8 cellular contexts compared by ENCODE assay signal in genomic region chr1:2413495-2414296, GRCh38. TPM values are rescaled to one million over a fixed set of nuclear protein-coding genes. Genes with fewer than 3 reads are reported as not detected.
DNase-seq lines count a peak whose midpoint lies in the region; ATAC-seq and TF ChIP-seq lines count a peak whose summit lies in the region.

No MANE protein-coding gene starts in this region.

- no peaks in the 10 kb centered on the region for H3K9me3 Mint-ChIP-seq in CD8-positive, alpha-beta T cell
- no peaks in the 10 kb centered on the region for H3K9me3 Mint-ChIP-seq in IgD-negative memory B cell

- H3K9me3 ChIP-seq in CD8-positive, alpha-beta T cell (ENCODE audit: low read length): no peaks in the 10 kb centered on the region
- no peaks in the 10 kb centered on the region for H3K9me3 ChIP-seq in subcutaneous abdominal adipose tissue (ENCODE audit: control insufficient read depth in 5 of 5, low read length in 5 of 5)

- H3K27ac Mint-ChIP-seq in CD8-positive, alpha-beta T cell: peak overlapping the region; percentile 93
- peak overlapping the region; percentile 84 to 95 (median 95) for H3K27ac Mint-ChIP-seq in IgD-negative memory B cell

- H3K4me1 ChIP-seq in CD8-positive, alpha-beta T cell (ENCODE audit: insufficient read depth, low read length): peaks cover 53% of the 10 kb centered on the region
- peaks cover 2 to 35% (median 28%) of the 10 kb centered on the region in 5 donors for H3K4me1 ChIP-seq in subcutaneous abdominal adipose tissue (ENCODE audit: control insufficient read depth in 5 of 5, insufficient read depth in 5 of 5, low read length in 5 of 5)

- intact Hi-C loops in CD8-positive, alpha-beta T cell (cut with DNase I, micrococcal nuclease): loop anchor here (1.0 to 10.0 kb wide), 7 partner anchors 110 to 1211 kb away; partner anchors contain the start of genes CALML6 (in 1 of the 2), TMEM52 (in 1 of the 2) and TPRG1L (in 1 of the 2)

- peak overlapping the region; percentile 82 for H3K4me3 Mint-ChIP-seq in CD8-positive, alpha-beta T cell
- peak overlapping the region; percentile 77 to 97 (median 90) for H3K4me3 Mint-ChIP-seq in IgD-negative memory B cell

- no peaks in the 10 kb centered on the region for H3K27me3 ChIP-seq in CD8-positive, alpha-beta T cell (ENCODE audit: insufficient read depth, low read length)
- peaks cover 25 to 35% (median 33%) of the 10 kb centered on the region in 5 donors for H3K27me3 ChIP-seq in subcutaneous abdominal adipose tissue (ENCODE audit: control insufficient read depth in 5 of 5, insufficient read depth in 4 of 5, low read length in 5 of 5)

- H3K27ac ChIP-seq in CD8-positive, alpha-beta T cell (ENCODE audit: low read depth, low read length): peak overlapping the region; percentile 93
- H3K27ac ChIP-seq in subcutaneous abdominal adipose tissue (ENCODE audit: low read depth, low read length): no peak overlapping the region

- no peak for TF ChIP-seq CTCF in CD8-positive, alpha-beta T cell (IDR thresholded peaks at IDR 0.05)

- no peak for ATAC-seq in CD8-positive, alpha-beta T cell

- peaks cover 11% of the 10 kb centered on the region for H3K36me3 Mint-ChIP-seq in CD8-positive, alpha-beta T cell
- no peaks in the 10 kb centered on the region for H3K36me3 Mint-ChIP-seq in IgD-negative memory B cell

- no peaks in the 10 kb centered on the region for H3K27me3 Mint-ChIP-seq in CD8-positive, alpha-beta T cell (ENCODE audit: low read depth)
- H3K27me3 Mint-ChIP-seq in IgD-negative memory B cell: peaks cover 7% of the 10 kb centered on the region

- CTCF ChIA-PET in CD8-positive, alpha-beta T cell (lab: Charles Lee): interaction anchor here (0.9 to 4.6 kb wide), 7 partner anchors 25 to 373 kb away, joined by 3 to 45 read pairs (median 3); no protein-coding TSS in a partner anchor

- no peaks in the 10 kb centered on the region for H3K36me3 ChIP-seq in CD8-positive, alpha-beta T cell (ENCODE audit: insufficient read depth, low read length)
- peaks cover 0 to 15% (median 11%) of the 10 kb centered on the region in 5 donors for H3K36me3 ChIP-seq in subcutaneous abdominal adipose tissue (ENCODE audit: control insufficient read depth in 5 of 5, insufficient read depth in 5 of 5, low read length in 5 of 5)

- H3K9ac ChIP-seq in subcutaneous abdominal adipose tissue (ENCODE audit: low read length in 5 of 5): peak overlapping the region in 3 of 5 donors; percentile 66 to 87 (median 78)

- peak in 3 of 7 experiments; percentile 16 to 56 (median 26) for DNase-seq in CD8-positive, alpha-beta T cell
- DNase-seq in activated effector memory CD4-positive, alpha-beta T cell treated with anti-CD3 and anti-CD28 coated beads, Interleukin-2, amount 50 U/mL, for 16 hours: peak; percentile 70
- DNase-seq in islet precursor cell: peak; percentile 66
- no peak for DNase-seq in cerebellum (ENCODE audit: low spot score)
- DNase-seq in superior temporal gyrus (ENCODE audit: extremely low spot score): no peak
- DNase-seq in SIG-M5 (lab: John Stamatoyannopoulos, UW): no peak

- POLR2A ChIA-PET in CD8-positive, alpha-beta T cell (lab: Charles Lee): interaction anchor here (1.0 to 4.0 kb wide), 8 partner anchors 22 to 219 kb away, joined by 3 to 27 read pairs (median 8); partner anchors contain the start of genes FAAP20, MORN1, PRXL2B and RER1

- H3K4me1 Mint-ChIP-seq in CD8-positive, alpha-beta T cell (ENCODE audit: low read depth): peaks cover 40% of the 10 kb centered on the region
- peaks cover 15 to 35% (median 24%) of the 10 kb centered on the region in 3 donors for H3K4me1 Mint-ChIP-seq in IgD-negative memory B cell

- H3K4me3 ChIP-seq in CD8-positive, alpha-beta T cell (ENCODE audit: low read depth, low read length): peak overlapping the region; percentile 89
- H3K4me3 ChIP-seq in subcutaneous abdominal adipose tissue (ENCODE audit: low read depth in 1 of 5, low read length in 5 of 5): peak overlapping the region in 4 of 5 donors; percentile 71 to 95 (median 81)

RNA-seq across cellular contexts. Expression of gene PEX10, which starts 1.3 kb away (rescaled TPM):
- total RNA-seq in CD8-positive, alpha-beta T cell: 10 to 100 TPM; 11.6 to 11.8 TPM
- polyA plus RNA-seq in IgD-negative memory B cell: 14.8 TPM
- 14.1 TPM for total RNA-seq in cerebellum

RNA-seq across cellular contexts. Expression of gene RER1, which starts 22.1 kb away (rescaled TPM):
- total RNA-seq in CD8-positive, alpha-beta T cell: 10 to 100 TPM; 54.6 to 58.7 TPM
- polyA plus RNA-seq in IgD-negative memory B cell: 141 TPM
- 32.4 TPM for total RNA-seq in cerebellum

RNA-seq across cellular contexts. Expression of gene MORN1, which starts 22.3 kb away (rescaled TPM):
- 1 to 10 TPM; 4.9 to 5.0 TPM for total RNA-seq in CD8-positive, alpha-beta T cell
- polyA plus RNA-seq in IgD-negative memory B cell: 6.7 TPM
- 18.0 TPM for total RNA-seq in cerebellum

Comparison
In these comparisons a context has a peak if more than half of its experiments do, and no peak if none do; other contexts are left out.
1. DNase-seq: peak in activated effector memory CD4-positive, alpha-beta T cell treated with anti-CD3 and anti-CD28 coated beads, Interleukin-2, amount 50 U/mL, for 16 hours (single experiment) and islet precursor cell (single experiment); none in cerebellum (single experiment), superior temporal gyrus (single experiment) and SIG-M5 (single experiment).